Comparison of ENCODE assay signal across 1 cellular context in genomic region chr12:114760151-114760877, GRCh38.
TF ChIP-seq lines count a peak whose summit lies in the region.

No MANE protein-coding gene starts in this region.

TF ChIP-seq in IMR-90, 13 proteins besides CTCF, POLR2A, EP300 and RAD21:
- TF ChIP-seq MAZ (IDR thresholded peaks at IDR 0.05; ENCODE audit: borderline replicate concordance, low read depth, low read length), result no peak
- no peak for TF ChIP-seq RCOR1 (IDR thresholded peaks at IDR 0.05; ENCODE audit: insufficient replicate concordance, low read length)
- TF ChIP-seq BHLHE40 (IDR thresholded peaks at IDR 0.05; ENCODE audit: low read depth, low read length), result no peak
- no peak for TF ChIP-seq MAFK (IDR thresholded peaks at IDR 0.05; ENCODE audit: low read depth, low read length)
- TF ChIP-seq CHD1 (IDR thresholded peaks at IDR 0.05; ENCODE audit: low read depth, low read length), result no peak
- no peak for TF ChIP-seq MXI1 (IDR thresholded peaks at IDR 0.05; ENCODE audit: borderline replicate concordance, low read depth, low read length)
- no peak for TF ChIP-seq RFX5 (IDR thresholded peaks at IDR 0.05; ENCODE audit: low read depth, low read length)
- TF ChIP-seq FOS (IDR thresholded peaks at IDR 0.05; ENCODE audit: low read depth, low read length), result no peak
- TF ChIP-seq NFE2L2 (IDR thresholded peaks at IDR 0.05; ENCODE audit: low read depth, low read length), result no peak
- TF ChIP-seq SMC3 (IDR thresholded peaks at IDR 0.05; ENCODE audit: low read depth, low read length), result no peak
- TF ChIP-seq CEBPB (IDR thresholded peaks at IDR 0.05; ENCODE audit: low read depth, low read length), result no peak
- TF ChIP-seq USF2 (IDR thresholded peaks at IDR 0.05; ENCODE audit: low read depth, low read length), result no peak
- TF ChIP-seq ELK1 (IDR thresholded peaks at IDR 0.05; ENCODE audit: borderline replicate concordance, low read depth, low read length), result no peak
TF ChIP-seq in IMR-90: peak in this region for 0.
